Comparison of ENCODE assay signal across 1 cellular context in the genomic region with DNA sequence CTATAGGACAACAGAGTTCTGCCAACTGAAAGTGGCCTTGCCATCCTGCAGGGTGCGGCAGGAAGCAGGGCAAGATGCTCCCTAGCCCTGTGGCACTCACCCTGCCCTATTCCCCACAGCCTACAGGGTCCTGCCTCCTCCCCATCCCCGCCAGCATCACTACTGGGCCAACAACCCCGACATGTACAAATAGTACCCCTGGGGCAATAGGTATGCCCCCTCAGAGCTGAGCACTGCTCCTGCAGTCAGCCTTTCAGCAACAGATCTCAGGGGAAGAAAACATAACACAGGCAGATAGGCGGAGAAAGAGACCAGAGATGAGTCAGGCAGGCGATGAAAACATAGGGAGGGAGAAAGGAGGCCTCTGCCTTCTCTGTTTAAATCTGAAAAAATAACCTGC.
TF ChIP-seq lines count a peak whose summit lies in the region.

No MANE protein-coding gene starts in this region.

TF ChIP-seq in K562, 482 proteins besides CTCF, POLR2A, EP300 and RAD21 (continued from another document):
- TF ChIP-seq, protein P1, sequence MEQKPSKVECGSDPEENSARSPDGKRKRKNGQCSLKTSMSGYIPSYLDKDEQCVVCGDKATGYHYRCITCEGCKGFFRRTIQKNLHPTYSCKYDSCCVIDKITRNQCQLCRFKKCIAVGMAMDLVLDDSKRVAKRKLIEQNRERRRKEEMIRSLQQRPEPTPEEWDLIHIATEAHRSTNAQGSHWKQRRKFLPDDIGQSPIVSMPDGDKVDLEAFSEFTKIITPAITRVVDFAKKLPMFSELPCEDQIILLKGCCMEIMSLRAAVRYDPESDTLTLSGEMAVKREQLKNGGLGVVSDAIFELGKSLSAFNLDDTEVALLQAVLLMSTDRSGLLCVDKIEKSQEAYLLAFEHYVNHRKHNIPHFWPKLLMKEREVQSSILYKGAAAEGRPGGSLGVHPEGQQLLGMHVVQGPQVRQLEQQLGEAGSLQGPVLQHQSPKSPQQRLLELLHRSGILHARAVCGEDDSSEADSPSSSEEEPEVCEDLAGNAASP (IDR thresholded peaks at IDR 0.05): no peak
- TF ChIP-seq ATF3 (IDR thresholded peaks at IDR 0.05) (peak; percentile 45; the same call in 1 of the 2 replicates), ATF3 (CRISPR knock-in tag; conservative IDR thresholded peaks at IDR 0.05) (no peak), ARID1B (IDR thresholded peaks at IDR 0.05) (0 out of 2 replicates have a peak, but pooled peaks have one; percentile 7)
